In genomic region chr5:127290019-127290945, GRCh38 we compare ENCODE assay signal across 8 cellular contexts. TPM values are rescaled to one million over a fixed set of nuclear protein-coding genes. Genes with fewer than 3 reads are reported as not detected.
DNase-seq lines count a peak whose midpoint lies in the region; ATAC-seq and TF ChIP-seq lines count a peak whose summit lies in the region.

Gene MEGF10 (plus strand): TSS chr5:127290796. CDS start chr5:127331309, 40,513 bp downstream.

- H3K9ac ChIP-seq in colonic mucosa (ENCODE audit: low read depth in 2 of 2, low read length in 2 of 2): no peak within 1 kb of the TSS

- no peaks in the 10 kb centered on the region for H3K36me3 ChIP-seq in colonic mucosa
- no peaks in the 10 kb centered on the region for H3K36me3 ChIP-seq in left lung

- intact Hi-C loops in colonic mucosa (cut with DNase I): loop anchor here (5.0 kb wide), 1 partner anchor 202 kb away; no protein-coding TSS in a partner anchor
- intact Hi-C loops in left lung (cut with DNase I): no loop called here

- TF ChIP-seq CTCF in AG10803 (conservative IDR thresholded peaks at IDR 0.05; ENCODE audit: low read length) (peak; percentile 65), colonic mucosa (IDR thresholded peaks at IDR 0.05) (peak; percentile 42), left lung (IDR thresholded peaks at IDR 0.05) (peak; percentile 21 to 61)

- no peak within 1 kb of the TSS for H3K27ac ChIP-seq in colonic mucosa
- no peak within 1 kb of the TSS for H3K27ac ChIP-seq in left lung
- peak within 1 kb of the TSS; percentile 94 for H3K27ac ChIP-seq in substantia nigra (ENCODE audit: low read depth, low read length, poor library complexity, severe bottlenecking)

- no peaks in the 10 kb centered on the region for H3K4me1 ChIP-seq in colonic mucosa
- peaks cover 0 to 6% of the 10 kb centered on the region in 2 donors for H3K4me1 ChIP-seq in left lung

- DNase-seq in AG10803 (ENCODE audit: low read depth) (peak; percentile 29), NCI-H82 treated with DMSO at 0.1 percent for 48 hours (lab: John Stamatoyannopoulos, UW; ENCODE audit: unreplicated experiment) (peak; percentile 27), colonic mucosa (peak; percentile 35), left lung (peak in 1 of 2 donors; percentile 73), substantia nigra (lab: John Stamatoyannopoulos, UW) (peak in 47 of 49 donors; percentile 24 to 87 (median 70)), SHP77 (lab: John Stamatoyannopoulos, UW) (no peak)

- ATAC-seq in GM18907 (IDR thresholded peaks at IDR 0.05; ENCODE audit: unreplicated experiment): peak; percentile 58
- ATAC-seq in left lung: peak; percentile 84
- ATAC-seq in HG02763 (IDR thresholded peaks at IDR 0.05; ENCODE audit: unreplicated experiment): no peak

- peak within 1 kb of the TSS; percentile 23 for H3K4me3 ChIP-seq in AG10803 (ENCODE audit: low read length)
- peak within 1 kb of the TSS; percentile 23 for H3K4me3 ChIP-seq in colonic mucosa
- H3K4me3 ChIP-seq in left lung: peak within 1 kb of the TSS in 1 of 2 donors; percentile 2

- H3K9me3 ChIP-seq in colonic mucosa (no peaks in the 10 kb centered on the region), left lung (no peaks in the 10 kb centered on the region)

- H3K27me3 ChIP-seq in colonic mucosa (peaks cover 16% of the 10 kb centered on the region), left lung (peaks cover 36 to 53% of the 10 kb centered on the region in 2 donors)

RNA-seq across cellular contexts. Expression of gene MEGF10, which starts in this region (rescaled TPM):
- total RNA-seq in colonic mucosa (under 1 TPM; 0.35 to 0.88 TPM), left lung (under 1 TPM; 0.17 to 0.24 TPM)

Comparison
In these comparisons a context has a peak if more than half of its experiments do, and no peak if none do; other contexts are left out.
1. Peak in DNase-seq and H3K4me3 ChIP-seq in colonic mucosa; RNA of the gene not detected or under 1 TPM.
2. Peak in ATAC-seq in left lung; RNA of the gene not detected or under 1 TPM.
3. DNase-seq: peak in AG10803 (single experiment), NCI-H82 treated with DMSO at 0.1 percent for 48 hours (single experiment) and substantia nigra (47 of 49); none in SHP77 (0 of 2).
4. Peak in every context shown above with its lines, with median percentiles within 50 percentile points of each other: CTCF ChIP-seq.